1 cellular context compared by ENCODE assay signal in genomic region chr22:28821452-28821851, GRCh38.
A peak's percentile ranks its signal among the peaks of the same experiment; 100 is the strongest.
TF ChIP-seq lines count a peak whose summit lies in the region.

No MANE protein-coding gene starts in this region.

TF ChIP-seq in HepG2, 621 proteins besides CTCF, POLR2A, EP300 and RAD21:
- TF ChIP-seq ZNF773 (CRISPR knock-in tag; IDR thresholded peaks at IDR 0.05; ENCODE audit: borderline replicate concordance) (no peak), ZNF770 (CRISPR knock-in tag; IDR thresholded peaks at IDR 0.05) (peak; percentile 88)
